In the genomic region with DNA sequence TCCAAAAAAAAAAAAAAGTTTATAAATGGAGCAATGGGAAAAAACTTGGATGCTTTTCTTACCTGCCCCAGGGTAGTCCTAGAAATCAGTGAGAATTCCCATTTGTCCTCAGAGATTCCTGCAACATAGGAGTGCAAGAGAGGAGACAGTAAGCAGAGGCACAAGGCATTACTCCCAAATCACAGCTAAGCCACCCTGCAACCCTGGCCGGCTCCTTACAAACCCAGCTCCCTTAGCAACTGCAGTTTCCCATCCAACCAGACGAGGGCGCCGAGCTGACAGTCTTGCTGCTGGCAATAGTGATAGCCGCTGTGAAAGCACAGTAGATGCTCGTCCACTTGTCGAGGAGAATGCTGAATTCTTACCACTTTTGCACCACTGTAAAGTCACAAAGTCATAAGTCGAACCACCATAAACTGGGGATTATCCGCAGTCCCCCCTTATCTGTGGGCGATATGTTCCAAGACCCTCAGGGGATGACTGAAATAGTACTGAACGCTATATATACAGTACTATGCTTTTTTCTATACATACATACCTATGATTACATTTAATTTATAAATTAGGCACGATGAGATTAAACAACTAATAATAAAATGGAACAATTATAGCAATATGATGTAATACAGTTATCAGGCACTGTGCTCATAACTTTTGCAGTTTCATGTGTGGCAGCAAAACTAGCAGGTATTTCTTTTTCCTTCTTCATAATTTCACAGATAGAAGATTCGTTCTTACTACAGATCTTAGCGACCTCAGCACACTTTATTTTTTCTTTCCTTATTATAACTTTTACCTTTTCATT, we compare ENCODE assay signal across 8 cellular contexts. TPM values are rescaled to one million over a fixed set of nuclear protein-coding genes. Genes with fewer than 3 reads are reported as not detected.
DNase-seq lines count a peak whose midpoint lies in the region; ATAC-seq and TF ChIP-seq lines count a peak whose summit lies in the region.

No MANE protein-coding gene starts in this region.

- peaks cover 4% of the 10 kb centered on the region for H3K36me3 ChIP-seq in A673 (ENCODE audit: insufficient read depth, low read length, poor library complexity, severe bottlenecking)
- H3K36me3 ChIP-seq in heart left ventricle: peaks cover 0 to 33% (median 11%) of the 10 kb centered on the region in 9 donors

- H3K27me3 ChIP-seq in A673 (replicated peaks; ENCODE audit: insufficient read depth, low read depth, low read length, poor library complexity) (no peaks in the 10 kb centered on the region), heart left ventricle (no peaks in the 10 kb centered on the region)

- peak; percentile 51 for ATAC-seq in GM19043 (IDR thresholded peaks at IDR 0.05; ENCODE audit: low read depth, unreplicated experiment)
- peak; percentile 87 for ATAC-seq in activated naive CD8-positive, alpha-beta T cell treated with anti-CD3 and anti-CD28 coated beads, Interleukin-2, amount 10 ng/mL, durations not matched to agents 7 days and 5 days (ENCODE audit: low read depth)
- peak; percentile 29 to 86 (median 82) for ATAC-seq in heart left ventricle
- no peak for ATAC-seq in HG02610 (IDR thresholded peaks at IDR 0.05; ENCODE audit: unreplicated experiment)

- H3K4me1 ChIP-seq in A673 (ENCODE audit: insufficient read depth, low read length, poor library complexity, severe bottlenecking): no peaks in the 10 kb centered on the region
- H3K4me1 ChIP-seq in heart left ventricle: peaks cover 0 to 41% (median 16%) of the 10 kb centered on the region in 12 donors

- no peak for TF ChIP-seq POLR2A in heart left ventricle (IDR thresholded peaks at IDR 0.05)

- no peak overlapping the region for H3K27ac Mint-ChIP-seq in activated naive CD8-positive, alpha-beta T cell treated with anti-CD3 and anti-CD28 coated beads, Interleukin-2, amount 10 ng/mL, durations not matched to agents 7 days and 5 days

- H3K36me3 Mint-ChIP-seq in activated naive CD8-positive, alpha-beta T cell treated with anti-CD3 and anti-CD28 coated beads, Interleukin-2, amount 10 ng/mL, durations not matched to agents 7 days and 5 days: peaks cover 4% of the 10 kb centered on the region

- WGBS in heart left ventricle, 4 donors: 11 to 14% (median 13%) methylated on average over 14 of the region's 14 CpGs

- no peak overlapping the region for H3K27ac ChIP-seq in A673 (ENCODE audit: low read depth, low read length, poor library complexity, severe bottlenecking)
- no peak overlapping the region for H3K27ac ChIP-seq in heart left ventricle

- BruUV-seq in A673 (replicated peaks; lab: Mats Ljungman, UMichigan): no TSS peak

- no peaks in the 10 kb centered on the region for H3K27me3 Mint-ChIP-seq in activated naive CD8-positive, alpha-beta T cell treated with anti-CD3 and anti-CD28 coated beads, Interleukin-2, amount 10 ng/mL, durations not matched to agents 7 days and 5 days

- H3K9me3 ChIP-seq in A673 (ENCODE audit: low read depth, low read length, poor library complexity, severe bottlenecking): no peaks in the 10 kb centered on the region
- H3K9me3 ChIP-seq in heart left ventricle: no peaks in the 10 kb centered on the region

- no peak overlapping the region for H3K4me3 Mint-ChIP-seq in activated naive CD8-positive, alpha-beta T cell treated with anti-CD3 and anti-CD28 coated beads, Interleukin-2, amount 10 ng/mL, durations not matched to agents 7 days and 5 days

- intact Hi-C loops in A673 (cut with micrococcal nuclease; ENCODE audit: unreplicated experiment) (loop anchor here (2.0 kb wide), 1 partner anchor 145 kb away; no protein-coding TSS in a partner anchor), heart left ventricle (cut with DNase I) (loop anchor here in 7 of 10 donors (5.0 to 10.0 kb wide), 5 partner anchors 53 to 145 kb away; partner anchors contain the start of genes FUCA1 (in 6 of the 7), CNR2 (in 1 of the 7) and HMGCL (in 1 of the 7))

- peaks cover 25% of the 10 kb centered on the region for H3K4me1 Mint-ChIP-seq in activated naive CD8-positive, alpha-beta T cell treated with anti-CD3 and anti-CD28 coated beads, Interleukin-2, amount 10 ng/mL, durations not matched to agents 7 days and 5 days

- H3K9me3 Mint-ChIP-seq in activated naive CD8-positive, alpha-beta T cell treated with anti-CD3 and anti-CD28 coated beads, Interleukin-2, amount 10 ng/mL, durations not matched to agents 7 days and 5 days: no peaks in the 10 kb centered on the region

- TF ChIP-seq CTCF in A673 (conservative IDR thresholded peaks at IDR 0.05; ENCODE audit: low read depth, low read length) (peak; percentile 96), heart left ventricle (IDR thresholded peaks at IDR 0.05) (peak; percentile 84 to 94 (median 92))

- DNase-seq in A673 (ENCODE audit: low spot score) (peak; percentile 88), NCI-H1417 (lab: John Stamatoyannopoulos, UW) (peak; percentile 51 to 86 (median 78)), SW480 (ENCODE audit: low spot score) (peak; percentile 66), heart left ventricle (peak; percentile 82 to 91 (median 86)), renal cortical epithelial cell (ENCODE audit: low read depth) (peak; percentile 74)
- peak; percentile 87 for DNase-seq in activated naive CD8-positive, alpha-beta T cell treated with anti-CD3 and anti-CD28 coated beads, Interleukin-2, amount 10 ng/mL, durations not matched to agents 7 days and 5 days

- no peak overlapping the region for H3K4me3 ChIP-seq in A673 (ENCODE audit: low read depth, low read length, poor library complexity, severe bottlenecking)
- no peak overlapping the region for H3K4me3 ChIP-seq in heart left ventricle

- CTCF ChIA-PET in A673 (lab: Charles Lee): interaction anchor here (0.5 to 1.1 kb wide), 8 partner anchors 20 to 649 kb away, joined by 3 to 29 read pairs (median 3); partner anchors contain the start of gene FUCA1

- POLR2A ChIA-PET in A673 (lab: Charles Lee; ENCODE audit: low non-redundant PET): interaction anchor here (0.6 kb wide), 1 partner anchor 75 kb away, joined by 22 read pairs; no protein-coding TSS in a partner anchor
- POLR2A ChIA-PET in activated naive CD8-positive, alpha-beta T cell treated with anti-CD3 and anti-CD28 coated beads, Interleukin-2, amount 10 ng/mL, durations not matched to agents 7 days and 5 days (lab: Charles Lee): interaction anchor here (0.6 to 1.2 kb wide), 4 partner anchors 18 to 729 kb away, joined by 3 to 5 read pairs (median 4); partner anchors contain the start of gene ELOA

RNA-seq across cellular contexts. Expression of gene PITHD1, which starts 6.0 kb away (rescaled TPM):
- total RNA-seq in A673 (2021) (63.8 and 78.9 TPM in 2 replicates), heart left ventricle (10 to 100 TPM; 34.8 to 59.2 (median 46.2) TPM), renal cortical epithelial cell (40.5 and 40.8 TPM in 2 replicates)
- 10 to 100 TPM; 64.0 to 64.5 TPM for total RNA-seq in activated naive CD8-positive, alpha-beta T cell treated with anti-CD3 and anti-CD28 coated beads, Interleukin-2, amount 10 ng/mL, durations not matched to agents 7 days and 5 days
- 10 to 100 TPM; 31.8 to 86.4 TPM for polyA plus RNA-seq in heart left ventricle

RNA-seq across cellular contexts. Expression of gene LYPLA2, which starts 18.7 kb away (rescaled TPM):
- total RNA-seq in A673 (2021) (54.5 and 66.2 TPM in 2 replicates), heart left ventricle (10 to 100 TPM; 23.5 to 53.6 (median 29.5) TPM), renal cortical epithelial cell (111 and 150 TPM in 2 replicates)
- 10 to 100 TPM; 67.0 to 82.5 TPM for total RNA-seq in activated naive CD8-positive, alpha-beta T cell treated with anti-CD3 and anti-CD28 coated beads, Interleukin-2, amount 10 ng/mL, durations not matched to agents 7 days and 5 days
- 10 to 100 TPM; 22.2 to 63.3 TPM for polyA plus RNA-seq in heart left ventricle

RNA-seq across cellular contexts. Expression of gene GALE, which starts 28.3 kb away (rescaled TPM):
- total RNA-seq in A673 (2021) (42.7 and 49.3 TPM in 2 replicates), heart left ventricle (10 to 100 TPM in 2 of 9 donors, 1 to 10 TPM in 7; 6.2 to 13.8 (median 8.9) TPM), renal cortical epithelial cell (54.1 and 101 TPM in 2 replicates)
- total RNA-seq in activated naive CD8-positive, alpha-beta T cell treated with anti-CD3 and anti-CD28 coated beads, Interleukin-2, amount 10 ng/mL, durations not matched to agents 7 days and 5 days: 10 to 100 TPM; 18.6 to 19.4 TPM
- 10 to 100 TPM; 14.8 to 20.8 TPM for polyA plus RNA-seq in heart left ventricle

RNA-seq across cellular contexts. Expression of gene ELOA, which starts 29.0 kb away (rescaled TPM):
- 66.3 and 69.8 TPM in 2 replicates for total RNA-seq in A673 (2021)
- 10 to 100 TPM; 27.0 to 27.7 TPM for total RNA-seq in activated naive CD8-positive, alpha-beta T cell treated with anti-CD3 and anti-CD28 coated beads, Interleukin-2, amount 10 ng/mL, durations not matched to agents 7 days and 5 days
- total RNA-seq in heart left ventricle: 10 to 100 TPM; 28.9 to 45.8 (median 34.3) TPM
- polyA plus RNA-seq in heart left ventricle: 10 to 100 TPM; 11.3 to 30.0 TPM
- total RNA-seq in renal cortical epithelial cell: 20.0 and 28.1 TPM in 2 replicates

RNA-seq across cellular contexts. Expression of gene HMGCL, which starts 53.0 kb away (rescaled TPM):
- total RNA-seq in A673 (2021): 13.9 and 17.1 TPM in 2 replicates
- 10 to 100 TPM; 35.4 to 37.2 TPM for total RNA-seq in activated naive CD8-positive, alpha-beta T cell treated with anti-CD3 and anti-CD28 coated beads, Interleukin-2, amount 10 ng/mL, durations not matched to agents 7 days and 5 days
- total RNA-seq in heart left ventricle: 10 to 100 TPM; 22.0 to 44.3 (median 41.1) TPM
- 10 to 100 TPM; 24.3 to 27.8 TPM for polyA plus RNA-seq in heart left ventricle
- 60.8 and 63.7 TPM in 2 replicates for total RNA-seq in renal cortical epithelial cell
